ENCODE assay signal across 1 cellular context in genomic region chr1:147669475-147670318, GRCh38.
TF ChIP-seq lines count a peak whose summit lies in the region.

No MANE protein-coding gene starts in this region.

TF ChIP-seq in HepG2, 621 proteins besides CTCF, POLR2A, EP300 and RAD21 (continued from another document and continues in another):
- TF ChIP-seq ZSCAN31 (CRISPR knock-in tag; IDR thresholded peaks at IDR 0.05; ENCODE audit: low read depth) (peak; percentile 45; the same call in 1 of the 2 replicates), ZNF441 (CRISPR knock-in tag; IDR thresholded peaks at IDR 0.05; ENCODE audit: borderline replicate concordance) (peak; percentile 63; the same call in 1 of the 2 replicates), POGK (CRISPR knock-in tag; conservative IDR thresholded peaks at IDR 0.05) (0 out of 2 replicates have a peak, but pooled peaks have one; percentile 4), NFKB2 (CRISPR knock-in tag; IDR thresholded peaks at IDR 0.05; ENCODE audit: borderline replicate concordance) (peak; percentile 86; the same call in 1 of the 2 replicates), XBP1 (CRISPR knock-in tag; IDR thresholded peaks at IDR 0.05) (no peak), NKX3-1 (CRISPR knock-in tag; IDR thresholded peaks at IDR 0.05) (no peak), PBX2 (CRISPR knock-in tag; IDR thresholded peaks at IDR 0.05) (no peak), ETS1 (CRISPR knock-in tag; IDR thresholded peaks at IDR 0.05) (no peak), ZNF619 (CRISPR knock-in tag; IDR thresholded peaks at IDR 0.05) (no peak), CEBPZ (IDR thresholded peaks at IDR 0.05; ENCODE audit: low read length) (no peak), AHR (CRISPR knock-in tag; IDR thresholded peaks at IDR 0.05) (no peak), FOXA3 (CRISPR knock-in tag; IDR thresholded peaks at IDR 0.05) (no peak), MXD3 (CRISPR knock-in tag; IDR thresholded peaks at IDR 0.05) (no peak; the same call in 1 of the 2 replicates), PLRG1 (conservative IDR thresholded peaks at IDR 0.05) (no peak), ARID5B (CRISPR knock-in tag; IDR thresholded peaks at IDR 0.05) (no peak), ZBTB42 (CRISPR knock-in tag; IDR thresholded peaks at IDR 0.05) (no peak), GLI4 (CRISPR knock-in tag; IDR thresholded peaks at IDR 0.05; ENCODE audit: borderline replicate concordance) (peak; percentile 85; the same call in 1 of the 2 replicates), ATF7 (IDR thresholded peaks at IDR 0.05) (no peak), ATF7 (CRISPR knock-in tag; IDR thresholded peaks at IDR 0.05) (no peak; the same call in 1 of the 2 replicates), ATF5 (CRISPR knock-in tag; IDR thresholded peaks at IDR 0.05; ENCODE audit: low read depth) (no peak), ZNF235 (CRISPR knock-in tag; IDR thresholded peaks at IDR 0.05; ENCODE audit: borderline replicate concordance) (no peak), RELA (CRISPR knock-in tag; IDR thresholded peaks at IDR 0.05) (no peak), ZNF883 (CRISPR knock-in tag; IDR thresholded peaks at IDR 0.05; ENCODE audit: not compliant biosample characterization) (peak; percentile 65), ZBTB4 (CRISPR knock-in tag; IDR thresholded peaks at IDR 0.05; ENCODE audit: borderline replicate concordance) (no peak), PTBP1 (IDR thresholded peaks at IDR 0.05; ENCODE audit: low read depth, low read length, poor library complexity, severe bottlenecking) (no peak), RNF2 (conservative IDR thresholded peaks at IDR 0.05; ENCODE audit: low read depth) (peak; percentile 82), GTF3A (CRISPR knock-in tag; conservative IDR thresholded peaks at IDR 0.05) (peak; percentile 46; the same call in 1 of the 2 replicates), GABPA (IDR thresholded peaks at IDR 0.05; ENCODE audit: low read depth, low read length) (no peak), GABPA (CRISPR knock-in tag; IDR thresholded peaks at IDR 0.05; ENCODE audit: low read depth) (no peak), HOXA7 (CRISPR knock-in tag; IDR thresholded peaks at IDR 0.05) (no peak), SSRP1 (CRISPR knock-in tag; IDR thresholded peaks at IDR 0.05) (no peak), CREB1 (IDR thresholded peaks at IDR 0.05) (no peak), CREB1 (CRISPR knock-in tag; IDR thresholded peaks at IDR 0.05) (no peak), ZBTB7A (CRISPR knock-in tag; IDR thresholded peaks at IDR 0.05) (peak; percentile 90), HNRNPL (IDR thresholded peaks at IDR 0.05; ENCODE audit: low read depth, low read length) (0 out of 2 replicates have a peak, but pooled peaks have one; percentile 57), SUZ12 (IDR thresholded peaks at IDR 0.05; ENCODE audit: low read depth, low read length) (no peak), TFE3 (CRISPR knock-in tag; IDR thresholded peaks at IDR 0.05) (no peak), ZNF530 (CRISPR knock-in tag; IDR thresholded peaks at IDR 0.05; ENCODE audit: low read depth) (no peak), GZF1 (CRISPR knock-in tag; IDR thresholded peaks at IDR 0.05) (peak; percentile 65; the same call in 1 of the 2 replicates), ZNF460 (CRISPR knock-in tag; IDR thresholded peaks at IDR 0.05; ENCODE audit: borderline replicate concordance) (no peak), ZFP41 (CRISPR knock-in tag; IDR thresholded peaks at IDR 0.05; ENCODE audit: borderline replicate concordance) (peak; percentile 85; the same call in 1 of the 2 replicates), ELF4 (CRISPR knock-in tag; IDR thresholded peaks at IDR 0.05; ENCODE audit: borderline replicate concordance) (no peak; the same call in 1 of the 2 replicates), NR3C1 (CRISPR knock-in tag; IDR thresholded peaks at IDR 0.05) (no peak), KLF15 (CRISPR knock-in tag; IDR thresholded peaks at IDR 0.05; ENCODE audit: borderline replicate concordance) (no peak), UBTF (CRISPR knock-in tag; IDR thresholded peaks at IDR 0.05) (peak; percentile 79)
